Comparison of ENCODE assay signal across 1 cellular context in genomic region chr1:31815752-31816484, GRCh38.
TF ChIP-seq lines count a peak whose summit lies in the region.

Gene SPOCD1 (minus strand): TSS chr1:31816022. CDS start chr1:31815333, 689 bp downstream.

TF ChIP-seq in HepG2, 621 proteins besides CTCF, POLR2A, EP300 and RAD21 (continued from another document and continues in another):
- TF ChIP-seq TFDP2 (CRISPR knock-in tag; IDR thresholded peaks at IDR 0.05) (no peak; the same call in 1 of the 2 replicates), REPIN1 (CRISPR knock-in tag; IDR thresholded peaks at IDR 0.05; ENCODE audit: borderline replicate concordance, low read depth) (peak; percentile 44; the same call in 1 of the 2 replicates), ZNF17 (CRISPR knock-in tag; IDR thresholded peaks at IDR 0.05) (no peak), SAP130 (CRISPR knock-in tag; IDR thresholded peaks at IDR 0.05; ENCODE audit: low read depth) (peak; percentile 59), PHB2 (IDR thresholded peaks at IDR 0.05; ENCODE audit: partially characterized antibody) (no peak), ZBTB34 (CRISPR knock-in tag; IDR thresholded peaks at IDR 0.05) (no peak), TCF7L2 (IDR thresholded peaks at IDR 0.05; ENCODE audit: low read depth, low read length) (no peak), ATF7-NPFF (CRISPR knock-in tag; IDR thresholded peaks at IDR 0.05; ENCODE audit: low read depth) (no peak), ZNF225 (CRISPR knock-in tag; IDR thresholded peaks at IDR 0.05) (no peak), RNF219 (CRISPR knock-in tag; IDR thresholded peaks at IDR 0.05) (no peak), ZFP37 (CRISPR knock-in tag; IDR thresholded peaks at IDR 0.05; ENCODE audit: borderline replicate concordance) (no peak), ZHX1 (CRISPR knock-in tag; IDR thresholded peaks at IDR 0.05; ENCODE audit: low read depth) (no peak), ZNF296 (CRISPR knock-in tag; conservative IDR thresholded peaks at IDR 0.05) (no peak), HMG20B (CRISPR knock-in tag; conservative IDR thresholded peaks at IDR 0.05) (no peak), ZNF619 (CRISPR knock-in tag; IDR thresholded peaks at IDR 0.05) (no peak), IKZF5 (CRISPR knock-in tag; IDR thresholded peaks at IDR 0.05) (peak; percentile 35; the same call in 1 of the 2 replicates), ZKSCAN1 (IDR thresholded peaks at IDR 0.05; ENCODE audit: low read length) (peak; percentile 75; the same call in 1 of the 2 replicates), NFE2L1 (CRISPR knock-in tag; IDR thresholded peaks at IDR 0.05; ENCODE audit: borderline replicate concordance) (no peak), HINFP (CRISPR knock-in tag; IDR thresholded peaks at IDR 0.05; ENCODE audit: low read depth) (no peak), AKNA (CRISPR knock-in tag; IDR thresholded peaks at IDR 0.05; ENCODE audit: borderline replicate concordance) (no peak), ZFP36 (IDR thresholded peaks at IDR 0.05; ENCODE audit: borderline replicate concordance, low read depth, low read length, partially characterized antibody) (peak; percentile 100), NR2F6 (IDR thresholded peaks at IDR 0.05) (no peak), NR2F6 (CRISPR knock-in tag; IDR thresholded peaks at IDR 0.05) (peak; percentile 46; the same call in 1 of the 2 replicates), ZNF501 (CRISPR knock-in tag; IDR thresholded peaks at IDR 0.05) (peak; percentile 17; the same call in 1 of the 2 replicates), ZNF281 (CRISPR knock-in tag; IDR thresholded peaks at IDR 0.05; ENCODE audit: borderline replicate concordance) (peak; percentile 60; the same call in 1 of the 2 replicates), FOXA1 (IDR thresholded peaks at IDR 0.05) (no peak), FOXA1 (CRISPR knock-in tag; IDR thresholded peaks at IDR 0.05) (no peak), ZNF773 (CRISPR knock-in tag; IDR thresholded peaks at IDR 0.05; ENCODE audit: borderline replicate concordance) (no peak), PRMT3 (CRISPR knock-in tag; IDR thresholded peaks at IDR 0.05; ENCODE audit: borderline replicate concordance, low read depth) (no peak), KAT8 (CRISPR knock-in tag; IDR thresholded peaks at IDR 0.05) (0 out of 2 replicates have a peak, but pooled peaks have one; percentile 22), ZNF713 (CRISPR knock-in tag; IDR thresholded peaks at IDR 0.05) (no peak), POLR2AphosphoS2 (IDR thresholded peaks at IDR 0.05; ENCODE audit: low read depth, low read length) (no peak), MED1 (CRISPR knock-in tag; IDR thresholded peaks at IDR 0.05) (no peak), ZBTB3 (CRISPR knock-in tag; IDR thresholded peaks at IDR 0.05; ENCODE audit: borderline replicate concordance, low read depth) (no peak), GABPA (IDR thresholded peaks at IDR 0.05; ENCODE audit: low read depth, low read length) (no peak), GABPA (CRISPR knock-in tag; IDR thresholded peaks at IDR 0.05; ENCODE audit: low read depth) (no peak), POGZ (CRISPR knock-in tag; IDR thresholded peaks at IDR 0.05) (no peak; the same call in 1 of the 2 replicates), ARHGAP35 (CRISPR knock-in tag; IDR thresholded peaks at IDR 0.05; ENCODE audit: borderline replicate concordance) (no peak), ZZZ3 (CRISPR knock-in tag; IDR thresholded peaks at IDR 0.05; ENCODE audit: borderline replicate concordance) (no peak), KDM6A (CRISPR knock-in tag; IDR thresholded peaks at IDR 0.05; ENCODE audit: low read depth) (no peak), NFRKB (IDR thresholded peaks at IDR 0.05) (no peak), MAZ (IDR thresholded peaks at IDR 0.05; ENCODE audit: borderline replicate concordance, low read depth, low read length) (peak; percentile 98), MAZ (CRISPR knock-in tag; IDR thresholded peaks at IDR 0.05; ENCODE audit: low read depth) (peak; percentile 76; the same call in 1 of the 2 replicates), PHF21A (CRISPR knock-in tag; IDR thresholded peaks at IDR 0.05) (no peak), SUZ12 (IDR thresholded peaks at IDR 0.05; ENCODE audit: low read depth, low read length) (no peak), PLSCR1 (CRISPR knock-in tag; IDR thresholded peaks at IDR 0.05; ENCODE audit: borderline replicate concordance) (no peak), TSC22D2 (CRISPR knock-in tag; IDR thresholded peaks at IDR 0.05; ENCODE audit: borderline replicate concordance) (no peak), PHF8 (CRISPR knock-in tag; IDR thresholded peaks at IDR 0.05) (0 out of 2 replicates have a peak, but pooled peaks have one; percentile 21)
